ENCODE assay signal across 16 cellular contexts in the genomic region with DNA sequence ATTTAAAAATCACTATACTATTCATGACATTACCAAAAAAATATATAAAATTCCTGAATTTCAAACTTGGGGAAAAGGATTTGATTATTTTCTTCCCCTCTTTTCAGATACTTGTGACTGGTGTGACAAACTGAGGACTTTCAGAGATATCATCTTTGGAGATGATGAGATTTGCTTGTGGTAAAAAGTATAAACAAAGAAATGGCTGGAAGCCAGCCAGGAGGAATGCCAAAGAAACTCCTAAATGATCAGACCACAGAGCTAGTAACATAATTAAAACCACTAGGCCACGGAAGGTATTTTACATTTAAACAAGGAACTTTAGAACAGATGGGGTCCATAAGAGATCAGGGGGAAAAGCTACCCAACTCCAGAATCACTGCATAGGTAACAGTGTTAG. TPM values are rescaled to one million over a fixed set of nuclear protein-coding genes. Genes with fewer than 3 reads are reported as not detected.
A peak's percentile ranks its signal among the peaks of the same experiment; 100 is the strongest.
DNase-seq lines count a peak whose midpoint lies in the region; ATAC-seq and TF ChIP-seq lines count a peak whose summit lies in the region.
"Had no signal": no experiment of that assay in that cellular context is flagged by ENCODE, and none has a peak within 500 bp of the region (broad histone marks: within the 10 kb centered on the region; RNA-seq: fewer than 3 reads in every experiment).

No MANE protein-coding gene starts in this region.

- H3K36me3 ChIP-seq in adipocyte (ENCODE audit: control insufficient read depth, insufficient read depth, low read length, severe bottlenecking) = no peaks in the 10 kb centered on the region
- no peaks in the 10 kb centered on the region for H3K36me3 ChIP-seq in GM23338 (ENCODE audit: insufficient read depth)
- H3K36me3 ChIP-seq: adrenal gland had no signal

- H3K9me3 Mint-ChIP-seq in GM23338 = no peaks in the 10 kb centered on the region

- H3K36me3 Mint-ChIP-seq in GM23338 (ENCODE audit: low read depth) = no peaks in the 10 kb centered on the region

- H3K4me1 ChIP-seq in adipocyte (ENCODE audit: control insufficient read depth, insufficient read depth, low read length) (no peaks in the 10 kb centered on the region), GM23338 (ENCODE audit: insufficient read depth) (no peaks in the 10 kb centered on the region)
- H3K4me1 ChIP-seq: adrenal gland had no signal

- intact Hi-C loops in left colon (cut with DNase I, micrococcal nuclease) = no loop called here

- H3K9me3 ChIP-seq in adipocyte (ENCODE audit: control insufficient read depth, low read length) = no peaks in the 10 kb centered on the region
- H3K9me3 ChIP-seq: adrenal gland had no signal

- no peak overlapping the region for H3K4me2 ChIP-seq in GM23338

- no peak overlapping the region for H2AFZ ChIP-seq in GM23338

- H3K79me2 ChIP-seq in GM23338 (replicated peaks; ENCODE audit: insufficient read depth) = no peaks in the 10 kb centered on the region

- TF ChIP-seq CTCF in GM23338 (conservative IDR thresholded peaks at IDR 0.05; ENCODE audit: low read depth in 2 of 2) = no peak

- ATAC-seq in HG02642 (IDR thresholded peaks at IDR 0.05; ENCODE audit: poor library complexity, unreplicated experiment) (no peak), left colon (no peak), GM23338 (no peak)
- ATAC-seq: activated CD4-positive, CD25-positive, alpha-beta regulatory T cell treated with anti-CD3 and anti-CD28 coated beads, Interleukin-2, amount 50 U/mL, for 24 hours had no signal

- H3F3A ChIP-seq in GM23338 (replicated peaks; ENCODE audit: low read depth) = no peaks in the 10 kb centered on the region

- H3K27me3 ChIP-seq in adipocyte (replicated peaks; ENCODE audit: control insufficient read depth, insufficient read depth, low read length) (no peaks in the 10 kb centered on the region), GM23338 (ENCODE audit: insufficient read depth) (no peaks in the 10 kb centered on the region)
- H3K27me3 ChIP-seq: adrenal gland had no signal

- DNase-seq in AG08396 (ENCODE audit: low spot score) = peak; percentile 9
- DNase-seq in GM03348 (ENCODE audit: low spot score) = peak; percentile 19
- DNase-seq in adipocyte (ENCODE audit: low read depth) = peak; percentile 74
- DNase-seq in hepatic stellate cell (ENCODE audit: low spot score) = peak; percentile 1
- DNase-seq in left colon = no peak
- DNase-seq in mesenteric fat pad (ENCODE audit: low spot score) = no peak
- DNase-seq in GM23338 (ENCODE audit: low spot score) = no peak
- DNase-seq: activated T-cell treated with anti-CD3 and anti-CD28 coated beads for 4 hours; adrenal gland; C1 segment of cervical spinal cord; effector memory CD4-positive, alpha-beta T cell; Karpas-422; stimulated activated CD4-positive, alpha-beta T cell treated with anti-CD3 and anti-CD28 coated beads, Interleukin-4, amount 100 ng/mL, for 1 hour; stimulated activated naive CD4-positive, alpha-beta T cell had no signal

- no peaks in the 10 kb centered on the region for H3K27me3 Mint-ChIP-seq in GM23338 (ENCODE audit: insufficient read depth, low read depth, poor library complexity)

- H3K4me3 ChIP-seq in adipocyte (ENCODE audit: low read length) (no peak overlapping the region), GM23338 (no peak overlapping the region)
- H3K4me3 ChIP-seq: adrenal gland had no signal

- H3K9me2 ChIP-seq in GM23338 (ENCODE audit: insufficient read depth) = no peaks in the 10 kb centered on the region

- no peak overlapping the region for H3K27ac Mint-ChIP-seq in GM23338

- no peak overlapping the region for H3K27ac ChIP-seq in GM23338 (ENCODE audit: low read depth)
- H3K27ac ChIP-seq: adrenal gland had no signal

- no peak overlapping the region for H3K4me3 Mint-ChIP-seq in GM23338

- H3K4me1 Mint-ChIP-seq in GM23338 = peaks cover 6% of the 10 kb centered on the region; the same call in 2 of the 3 replicates

- no peak overlapping the region for H3K9ac ChIP-seq in adipocyte (ENCODE audit: low read length)

- H4K20me1 ChIP-seq in GM23338 (replicated peaks; ENCODE audit: insufficient read depth) = no peaks in the 10 kb centered on the region

TF ChIP-seq in GM23338, 12 proteins besides CTCF, POLR2A, EP300 and RAD21 (continues in another document):
- TF ChIP-seq ZNF462 (CRISPR knock-in tag; IDR thresholded peaks at IDR 0.05) (no peak), CREB1 (CRISPR knock-in tag; IDR thresholded peaks at IDR 0.05; ENCODE audit: low read depth) (no peak), EZH2 (IDR thresholded peaks at IDR 0.05; ENCODE audit: low read depth, unreplicated experiment) (no peak), NANOG (IDR thresholded peaks at IDR 0.05; ENCODE audit: borderline replicate concordance) (no peak), POLR2AphosphoS5 (IDR thresholded peaks at IDR 0.05; ENCODE audit: low read depth) (no peak), ETS1 (IDR thresholded peaks at IDR 0.05) (no peak), EZH2phosphoT487 (IDR thresholded peaks at IDR 0.05; ENCODE audit: unreplicated experiment) (no peak)

RNA-seq across cellular contexts. Expression of gene PIGN, which starts 58.7 kb away (rescaled TPM):
- total RNA-seq in left colon (10 to 100 TPM; 35.7 to 46.6 TPM), mesenteric fat pad (23.2 TPM)
- total RNA-seq in GM23338 (2014; rRNA removed; shearing (Covaris generic)) = 30.3 and 33.0 TPM in 2 replicates
- polyA plus RNA-seq in GM23338 (2016; fragmentation: Nextera tagmentation; extraction: Ambion mirVana) = 7.9 and 9.4 TPM in 2 replicates

RNA-seq across cellular contexts. Expression of gene RELCH, which starts 58.9 kb away (rescaled TPM):
- 10 to 100 TPM; 46.9 to 61.1 TPM for total RNA-seq in left colon
- 23.0 TPM for total RNA-seq in mesenteric fat pad
- total RNA-seq in GM23338 (2014; rRNA removed; shearing (Covaris generic)) = 48.7 and 56.4 TPM in 2 replicates
- 6.5 and 8.8 TPM in 2 replicates for polyA plus RNA-seq in GM23338 (2016; fragmentation: Nextera tagmentation; extraction: Ambion mirVana)

Comparison
In these comparisons a context has a peak if more than half of its experiments do, and no peak if none do; other contexts are left out.
1. DNase-seq: peak in AG08396 (single experiment), GM03348 (single experiment), adipocyte (single experiment) and hepatic stellate cell (single experiment); none in left colon (0 of 2), mesenteric fat pad (single experiment) and GM23338 (single experiment).